11 cellular contexts compared by ENCODE assay signal in the genomic region with DNA sequence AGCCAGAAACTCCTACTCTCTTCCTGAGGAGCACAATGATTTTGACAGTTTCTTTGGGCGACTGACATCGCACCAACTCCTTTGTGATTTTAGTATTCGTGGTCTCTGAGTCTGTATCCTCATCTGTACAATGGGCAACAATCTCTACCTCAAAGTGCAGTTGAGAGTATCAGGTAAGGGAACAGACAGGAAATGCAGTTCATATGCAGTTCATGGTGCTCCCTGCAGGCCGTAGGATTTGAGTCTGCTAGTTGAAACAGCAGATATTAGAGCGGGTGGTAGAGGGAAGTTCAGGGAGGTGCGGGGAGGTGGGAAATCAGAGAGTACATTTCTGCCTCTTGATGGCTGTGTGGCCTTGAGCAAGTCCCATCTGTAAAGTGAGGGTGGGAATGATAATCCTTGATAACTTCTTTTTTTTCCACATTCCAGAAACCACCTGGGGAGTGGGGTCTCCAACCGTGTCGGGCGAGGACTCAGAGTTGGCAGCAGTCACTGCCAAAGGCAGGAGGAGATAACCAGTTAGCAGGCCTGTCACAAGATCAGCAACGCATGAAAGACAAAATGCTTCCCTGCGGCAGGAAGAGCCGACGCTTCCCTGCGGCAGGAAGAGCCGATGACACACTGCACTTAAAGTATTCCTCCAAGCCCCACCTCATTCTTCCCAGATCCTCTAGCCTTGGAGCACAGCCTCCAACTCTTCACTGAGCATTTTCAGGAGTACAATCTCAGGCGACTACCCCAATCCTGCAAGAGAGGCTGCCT. TPM values are rescaled to one million over a fixed set of nuclear protein-coding genes. Genes with fewer than 3 reads are reported as not detected.
DNase-seq lines count a peak whose midpoint lies in the region; ATAC-seq and TF ChIP-seq lines count a peak whose summit lies in the region.
"Had no signal": no experiment of that assay in that cellular context is flagged by ENCODE, and none has a peak within 500 bp of the region (broad histone marks: within the 10 kb centered on the region; RNA-seq: fewer than 3 reads in every experiment).

No MANE protein-coding gene starts in this region.

- peak; percentile 21 for TF ChIP-seq CTCF in fibroblast of mammary gland (conservative IDR thresholded peaks at IDR 0.05; ENCODE audit: control insufficient read depth, insufficient read depth, low read depth, low read length)

- DNase-seq in NCI-H510A treated with DMSO at 0.1 percent for 48 hours (lab: John Stamatoyannopoulos, UW) (peak; percentile 18), NCI-H510A (lab: John Stamatoyannopoulos, UW) (no peak), RKO (ENCODE audit: low spot score) (peak; percentile 32), fibroblast of mammary gland (ENCODE audit: low read depth) (peak; percentile 72), posterior vena cava (ENCODE audit: low spot score) (peak; percentile 18), cerebellar cortex (ENCODE audit: low spot score) (no peak)
- DNase-seq: activated CD4-positive, alpha-beta T cell treated with anti-CD3 and anti-CD28 coated beads, Interleukin-2, amount 50 U/mL, for 1 hour; MM.1S; small intestine had no signal

- intact Hi-C loops in posterior vena cava (cut with DNase I) = loop anchor here in 1 of 2 donors (10.0 kb wide), 1 partner anchor 127 kb away; no protein-coding TSS in a partner anchor

- no peak overlapping the region for H3K4me3 ChIP-seq in fibroblast of mammary gland (ENCODE audit: control insufficient read depth, low read depth, low read length)

- no peak for ATAC-seq in GM19452 (IDR thresholded peaks at IDR 0.05; ENCODE audit: unreplicated experiment)
- no peak for ATAC-seq in HG03045 (IDR thresholded peaks at IDR 0.05; ENCODE audit: unreplicated experiment)

RNA-seq across cellular contexts. Expression of a gene that starts 6.0 kb away (rescaled TPM):
- 10 to 100 TPM; 56.9 to 62.7 TPM for total RNA-seq in posterior vena cava

Comparison
In these comparisons a context has a peak if more than half of its experiments do, and no peak if none do; other contexts are left out.
1. DNase-seq: peak in NCI-H510A treated with DMSO at 0.1 percent for 48 hours (single experiment), RKO (single experiment), fibroblast of mammary gland (single experiment) and posterior vena cava (single experiment); none in NCI-H510A (single experiment) and cerebellar cortex (single experiment).